Comparison of ENCODE assay signal across 8 cellular contexts in the genomic region with DNA sequence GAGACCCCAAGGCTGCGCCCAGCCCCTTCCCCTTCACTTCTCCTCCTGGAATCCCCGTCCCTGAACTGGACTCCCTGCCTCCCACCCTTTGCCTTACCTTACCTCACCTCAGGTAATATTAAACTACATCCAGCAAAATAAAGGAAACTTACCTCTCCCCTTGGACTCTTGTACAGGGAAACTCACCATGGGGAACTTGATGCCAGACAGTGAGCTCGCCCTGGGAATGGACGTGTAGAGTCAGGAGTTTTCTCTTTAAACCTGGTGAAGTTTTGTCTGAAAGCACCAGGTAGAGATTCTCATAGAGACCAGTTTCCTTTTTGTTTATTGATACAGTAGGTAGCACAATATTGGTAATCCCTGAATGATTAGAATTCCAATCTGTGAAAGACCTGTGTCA. TPM values are rescaled to one million over a fixed set of nuclear protein-coding genes. Genes with fewer than 3 reads are reported as not detected.
DNase-seq lines count a peak whose midpoint lies in the region; ATAC-seq and TF ChIP-seq lines count a peak whose summit lies in the region.

No MANE protein-coding gene starts in this region.

- peaks cover 15% of the 10 kb centered on the region for H3K36me3 ChIP-seq in BLaER1
- peaks cover 19 to 27% of the 10 kb centered on the region in 2 experiments; a peak in 2 of 3 replicates for H3K36me3 ChIP-seq in HEK293 (ENCODE audit: control insufficient read depth in 2 of 2, insufficient read depth in 1 of 2, low read length in 2 of 2)
- no peaks in the 10 kb centered on the region for H3K36me3 ChIP-seq in iPS-18a (ENCODE audit: control insufficient read depth, low read depth, low read length)

- H4K20me1 ChIP-seq in BLaER1 = peaks cover 10% of the 10 kb centered on the region; the same call in 1 of the 2 replicates

- no peak for DNase-seq in activated naive CD8-positive, alpha-beta T cell treated with anti-CD3 and anti-CD28 coated beads for 36 hours
- no peak for DNase-seq in stimulated activated effector memory CD8-positive, alpha-beta T cell treated with anti-CD3 and anti-CD28 coated beads, Interleukin-12 subunit alpha, Interleukin-12 subunit beta, amount 100 ng/mL, for 72 hours (ENCODE audit: low spot score in 2 of 2)
- no peak for DNase-seq in ureter (ENCODE audit: low spot score)
- no peak for DNase-seq in NCI-H2107 treated with DMSO at 0.1 percent for 48 hours (lab: John Stamatoyannopoulos, UW; ENCODE audit: unreplicated experiment)
- no peak for DNase-seq in LoVo (ENCODE audit: low spot score)

- H3K27ac ChIP-seq in BLaER1 = peak overlapping the region; percentile 87
- no peak overlapping the region for H3K27ac ChIP-seq in HEK293 (ENCODE audit: extremely low read depth, low read depth, low read length)
- no peak overlapping the region for H3K27ac ChIP-seq in iPS-18a (ENCODE audit: low read length)

- peak overlapping the region; percentile 87 for H3K9ac ChIP-seq in BLaER1
- no peak overlapping the region for H3K9ac ChIP-seq in iPS-18a (ENCODE audit: low read length)

- peaks cover 44% of the 10 kb centered on the region for H3K36me3 Mint-ChIP-seq in activated naive CD8-positive, alpha-beta T cell treated with anti-CD3 and anti-CD28 coated beads for 36 hours
- H3K36me3 Mint-ChIP-seq in stimulated activated effector memory CD8-positive, alpha-beta T cell treated with anti-CD3 and anti-CD28 coated beads, Interleukin-12 subunit alpha, Interleukin-12 subunit beta, amount 100 ng/mL, for 72 hours = peaks cover 58% of the 10 kb centered on the region

- H3K4me3 ChIP-seq in BLaER1 (peak overlapping the region; percentile 70), HEK293 (ENCODE audit: low read depth, low read length) (peak overlapping the region; percentile 88), iPS-18a (ENCODE audit: low read length) (peak overlapping the region; percentile 65)

- TF ChIP-seq CTCF in HEK293 (tag by site-specific recombination; IDR thresholded peaks at IDR 0.05) = no peak

- peak overlapping the region; percentile 90 for H3K4me3 Mint-ChIP-seq in activated naive CD8-positive, alpha-beta T cell treated with anti-CD3 and anti-CD28 coated beads for 36 hours
- H3K4me3 Mint-ChIP-seq in stimulated activated effector memory CD8-positive, alpha-beta T cell treated with anti-CD3 and anti-CD28 coated beads, Interleukin-12 subunit alpha, Interleukin-12 subunit beta, amount 100 ng/mL, for 72 hours = peak overlapping the region; percentile 95

- no peaks in the 10 kb centered on the region for H3K27me3 ChIP-seq in BLaER1
- H3K27me3 ChIP-seq in iPS-18a (ENCODE audit: control insufficient read depth, insufficient read depth, low read length) = peaks cover 37% of the 10 kb centered on the region

- H3K4me2 ChIP-seq in BLaER1 = peak overlapping the region; percentile 85

- peak overlapping the region; percentile 98 for H3K27ac Mint-ChIP-seq in activated naive CD8-positive, alpha-beta T cell treated with anti-CD3 and anti-CD28 coated beads for 36 hours
- peak overlapping the region; percentile 99 for H3K27ac Mint-ChIP-seq in stimulated activated effector memory CD8-positive, alpha-beta T cell treated with anti-CD3 and anti-CD28 coated beads, Interleukin-12 subunit alpha, Interleukin-12 subunit beta, amount 100 ng/mL, for 72 hours

- peaks cover 1% of the 10 kb centered on the region for H3K27me3 Mint-ChIP-seq in activated naive CD8-positive, alpha-beta T cell treated with anti-CD3 and anti-CD28 coated beads for 36 hours

- POLR2A ChIA-PET in HEK293 (lab: Yijun Ruan, JAX) = no interaction called here

- CTCF ChIA-PET in HEK293 (lab: Yijun Ruan, JAX) = interaction anchor here (0.8 kb wide), 1 partner anchor 94 kb away, joined by 3 read pairs; no protein-coding TSS in a partner anchor

- H3K4me1 ChIP-seq in BLaER1 (peaks cover 14% of the 10 kb centered on the region), HEK293 (ENCODE audit: control insufficient read depth, insufficient read depth, low read length) (no peaks in the 10 kb centered on the region), iPS-18a (ENCODE audit: control insufficient read depth, low read depth, low read length) (peaks cover 7% of the 10 kb centered on the region)

- no peaks in the 10 kb centered on the region for H3K9me3 Mint-ChIP-seq in activated naive CD8-positive, alpha-beta T cell treated with anti-CD3 and anti-CD28 coated beads for 36 hours
- H3K9me3 Mint-ChIP-seq in stimulated activated effector memory CD8-positive, alpha-beta T cell treated with anti-CD3 and anti-CD28 coated beads, Interleukin-12 subunit alpha, Interleukin-12 subunit beta, amount 100 ng/mL, for 72 hours = no peaks in the 10 kb centered on the region

- peaks cover 43% of the 10 kb centered on the region for H3K4me1 Mint-ChIP-seq in activated naive CD8-positive, alpha-beta T cell treated with anti-CD3 and anti-CD28 coated beads for 36 hours
- peaks cover 70% of the 10 kb centered on the region for H3K4me1 Mint-ChIP-seq in stimulated activated effector memory CD8-positive, alpha-beta T cell treated with anti-CD3 and anti-CD28 coated beads, Interleukin-12 subunit alpha, Interleukin-12 subunit beta, amount 100 ng/mL, for 72 hours

- H3K9me3 ChIP-seq in BLaER1 (no peaks in the 10 kb centered on the region), HEK293 (ENCODE audit: control insufficient read depth, insufficient read depth, low read depth, low read length) (no peaks in the 10 kb centered on the region), iPS-18a (ENCODE audit: control insufficient read depth, low read depth, low read length) (no peaks in the 10 kb centered on the region)

- no peak for ATAC-seq in stimulated activated effector memory CD8-positive, alpha-beta T cell treated with anti-CD3 and anti-CD28 coated beads, Interleukin-12 subunit alpha, Interleukin-12 subunit beta, amount 100 ng/mL, for 72 hours

TF ChIP-seq in HEK293, 187 proteins besides CTCF, POLR2A, EP300 and RAD21:
- TF ChIP-seq ZNF184 (tag by site-specific recombination; IDR thresholded peaks at IDR 0.05) = no peak
- 0 out of 2 replicates have a peak, but pooled peaks have one; percentile 16 for TF ChIP-seq PRDM1 (tag by site-specific recombination; IDR thresholded peaks at IDR 0.05)
- TF ChIP-seq MZF1 (tag by site-specific recombination; IDR thresholded peaks at IDR 0.05; ENCODE audit: borderline replicate concordance) = no peak; the same call in none of the 2 replicates
- TF ChIP-seq ZBTB17 (tag by site-specific recombination; IDR thresholded peaks at IDR 0.05) = 0 out of 2 replicates have a peak, but pooled peaks have one; percentile 0

RNA-seq across cellular contexts. Expression of gene HLA-C, which starts 0.5 kb away (rescaled TPM):
- total RNA-seq in activated naive CD8-positive, alpha-beta T cell treated with anti-CD3 and anti-CD28 coated beads for 36 hours = 100 to 1,000 TPM; 736 to 755 TPM
- 451 TPM for total RNA-seq in ureter
